Comparison of ENCODE assay signal across 34 cellular contexts in genomic region chr4:145635630-145636029, GRCh38. TPM values are rescaled to one million over a fixed set of nuclear protein-coding genes. Genes with fewer than 3 reads are reported as not detected.
"Had no signal": no experiment of that assay in that cellular context is flagged by ENCODE, and none has a peak within 500 bp of the region (broad histone marks: within the 10 kb centered on the region; RNA-seq: fewer than 3 reads in every experiment).

No MANE protein-coding gene starts in this region.

- H3K4me1 ChIP-seq: Peyer's patch had no signal

- H3K9me3 ChIP-seq: Peyer's patch, SJSA1 had no signal

- DNase-seq: activated B cell treated with CpG ODN at 0.5 μM for 24 hours; activated CD4-positive, alpha-beta memory T cell treated with anti-CD3 and anti-CD28 coated beads for 36 hours; activated CD4-positive, alpha-beta T cell treated with anti-CD3 and anti-CD28 coated beads for 1 hour; activated CD4-positive, alpha-beta T cell treated with anti-CD3 and anti-CD28 coated beads, Interleukin-2, amount 10 ng/mL, durations not matched to agents 7 days and 5 days; activated CD8-positive, alpha-beta memory T cell treated with anti-CD3 and anti-CD28 coated beads for 24 hours; activated gamma-delta T cell; activated naive CD4-positive, alpha-beta T cell treated with anti-CD3 and anti-CD28 coated beads for 36 hours; activated T-cell treated with anti-CD3 and anti-CD28 coated beads for 4 hours; activated T-cell treated with anti-CD3 and anti-CD28 coated beads, Interleukin-2, amount 50 U/mL, for 48 hours; amygdala; MV-4-11; NCI-H1092 treated with DMSO at 0.1 percent for 48 hours; NCI-H1417 treated with DMSO at 0.1 percent for 48 hours; NCI-H1694; NCI-H2029; NCI-H345; NCI-H510A; NCI-H526 treated with DMSO at 0.1 percent for 48 hours; NCI-H82; NK-92 treated with Interleukin-12 subunit alpha and Interleukin-12 subunit beta, amount 100 ng/mL, for 24 hours; Peyer's patch; Right ventricle myocardium superior; T-helper 17 cell; T-helper 9 cell had no signal

- H3K9me3 Mint-ChIP-seq: activated B cell treated with CpG ODN at 0.5 μM for 24 hours; activated CD4-positive, alpha-beta memory T cell treated with anti-CD3 and anti-CD28 coated beads for 36 hours; activated CD4-positive, alpha-beta T cell treated with anti-CD3 and anti-CD28 coated beads, Interleukin-2, amount 10 ng/mL, durations not matched to agents 7 days and 5 days; activated naive CD4-positive, alpha-beta T cell treated with anti-CD3 and anti-CD28 coated beads for 36 hours; activated T-helper 17 cell treated with anti-CD3 and anti-CD28 coated beads, Interleukin-2, amount 50 U/mL, for 72 hours; central memory CD8-positive, alpha-beta T cell had no signal

- ATAC-seq: activated T-helper 17 cell treated with anti-CD3 and anti-CD28 coated beads, Interleukin-2, amount 50 U/mL, for 72 hours; SK-N-SH treated with all-trans-retinoic acid at 6 μM for 48 hours; T-helper 17 cell had no signal

- H3K4me3 ChIP-seq: Peyer's patch, SJSA1 had no signal

- H3K4me1 Mint-ChIP-seq: brain had no signal

- H3K27me3 Mint-ChIP-seq: activated B cell treated with CpG ODN at 0.5 μM for 24 hours; activated CD4-positive, alpha-beta memory T cell treated with anti-CD3 and anti-CD28 coated beads for 36 hours; activated CD4-positive, alpha-beta T cell treated with anti-CD3 and anti-CD28 coated beads, Interleukin-2, amount 10 ng/mL, durations not matched to agents 7 days and 5 days; activated naive CD8-positive, alpha-beta T cell; activated T-helper 17 cell treated with anti-CD3 and anti-CD28 coated beads, Interleukin-2, amount 50 U/mL, for 72 hours; brain; central memory CD8-positive, alpha-beta T cell; T-helper 17 cell had no signal

- H3K27me3 ChIP-seq: Peyer's patch, SJSA1 had no signal

- H3K27ac Mint-ChIP-seq: activated B cell treated with CpG ODN at 0.5 μM for 24 hours; activated CD4-positive, alpha-beta memory T cell treated with anti-CD3 and anti-CD28 coated beads for 36 hours; activated CD4-positive, alpha-beta T cell treated with anti-CD3 and anti-CD28 coated beads, Interleukin-2, amount 10 ng/mL, durations not matched to agents 7 days and 5 days; activated naive CD4-positive, alpha-beta T cell treated with anti-CD3 and anti-CD28 coated beads for 36 hours; activated naive CD8-positive, alpha-beta T cell; activated T-helper 17 cell treated with anti-CD3 and anti-CD28 coated beads, Interleukin-2, amount 50 U/mL, for 72 hours; brain; T-helper 17 cell had no signal

- H3K4me3 Mint-ChIP-seq: activated B cell treated with CpG ODN at 0.5 μM for 24 hours; activated CD4-positive, alpha-beta memory T cell treated with anti-CD3 and anti-CD28 coated beads for 36 hours; activated CD4-positive, alpha-beta T cell treated with anti-CD3 and anti-CD28 coated beads, Interleukin-2, amount 10 ng/mL, durations not matched to agents 7 days and 5 days; activated naive CD4-positive, alpha-beta T cell treated with anti-CD3 and anti-CD28 coated beads for 36 hours; activated naive CD8-positive, alpha-beta T cell; activated T-helper 17 cell treated with anti-CD3 and anti-CD28 coated beads, Interleukin-2, amount 50 U/mL, for 72 hours; brain; central memory CD8-positive, alpha-beta T cell; T-helper 17 cell had no signal

- H3K36me3 ChIP-seq: SJSA1 had no signal

- H3K27ac ChIP-seq: Peyer's patch, RWPE1, SJSA1 had no signal

RNA-seq across cellular contexts. Expression of gene C4orf51, which starts 44.3 kb away (rescaled TPM):
- total RNA-seq: activated B cell treated with CpG ODN at 0.5 μM for 24 hours; activated CD4-positive, alpha-beta memory T cell treated with anti-CD3 and anti-CD28 coated beads for 36 hours; activated CD4-positive, alpha-beta T cell treated with anti-CD3 and anti-CD28 coated beads, Interleukin-2, amount 10 ng/mL, durations not matched to agents 7 days and 5 days; activated naive CD4-positive, alpha-beta T cell treated with anti-CD3 and anti-CD28 coated beads for 36 hours; activated T-helper 17 cell treated with anti-CD3 and anti-CD28 coated beads, Interleukin-2, amount 50 U/mL, for 72 hours; astrocyte; LHCN-M2; MCF 10A; Peyer's patch; Right ventricle myocardium superior; SJSA1; T-helper 17 cell had no signal
